16 cellular contexts compared by ENCODE assay signal in the genomic region with DNA sequence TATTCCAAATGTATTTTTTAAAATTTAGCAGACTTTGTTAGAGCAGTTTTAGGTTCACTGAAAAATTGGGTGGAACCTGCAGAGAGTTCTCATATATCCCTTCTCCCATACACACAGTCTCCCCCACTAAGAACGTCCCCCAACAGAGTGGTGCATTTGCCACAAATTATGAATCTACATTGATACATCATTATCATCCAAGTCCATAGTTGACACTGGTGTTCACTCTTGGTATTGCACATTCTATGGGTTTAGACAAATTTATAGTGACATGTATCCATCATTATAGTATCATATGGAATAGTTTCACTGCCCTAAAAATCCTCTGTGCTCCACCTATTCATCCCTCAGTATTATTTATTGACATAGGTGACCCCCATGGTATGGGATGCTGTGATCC.
A peak's percentile ranks its signal among the peaks of the same experiment; 100 is the strongest.
DNase-seq lines count a peak whose midpoint lies in the region; TF ChIP-seq lines count a peak whose summit lies in the region.
"Had no signal": no experiment of that assay in that cellular context is flagged by ENCODE, and none has a peak within 500 bp of the region (broad histone marks: within the 10 kb centered on the region; RNA-seq: fewer than 3 reads in every experiment).

No MANE protein-coding gene starts in this region.

- peaks cover 90% of the 10 kb centered on the region for H3K79me2 ChIP-seq in OCI-LY7 (ENCODE audit: insufficient read depth, low read depth, low read length)

- TF ChIP-seq CTCF in OCI-LY7 (conservative IDR thresholded peaks at IDR 0.05; ENCODE audit: low read length) (peak; percentile 39; the same call in 1 of the 2 replicates), chondrocyte (IDR thresholded peaks at IDR 0.05) (peak; percentile 19), transverse colon (IDR thresholded peaks at IDR 0.05) (peak in 3 of 5 experiments; percentile 18 to 34 (median 29)), dorsolateral prefrontal cortex (IDR thresholded peaks at IDR 0.05 in 54 of 56, conservative IDR thresholded peaks at IDR 0.05 in 2 of 56; ENCODE audit: low read depth in 1 of 56, partially characterized antibody in 56 of 56) (peak in 6 of 56 donors; percentile 11 to 27 (median 14))

- no peak overlapping the region for H3K27ac ChIP-seq in OCI-LY7 (ENCODE audit: low read depth, low read length, poor library complexity, severe bottlenecking)
- peak overlapping the region in 3 of 4 donors; percentile 85 to 90 (median 88) for H3K27ac ChIP-seq in transverse colon
- H3K27ac ChIP-seq in dorsolateral prefrontal cortex, result no peak overlapping the region

- TF ChIP-seq EP300 in transverse colon (IDR thresholded peaks at IDR 0.05; ENCODE audit: low read depth), result no peak

- peak overlapping the region; percentile 17; the same call in 1 of the 2 replicates for H3K4me2 ChIP-seq in OCI-LY7 (ENCODE audit: low read length)

- no peaks in the 10 kb centered on the region for H3K9me3 Mint-ChIP-seq in activated naive CD4-positive, alpha-beta T cell treated with anti-CD3 and anti-CD28 coated beads for 36 hours
- no peaks in the 10 kb centered on the region for H3K9me3 Mint-ChIP-seq in chondrocyte (ENCODE audit: low read depth)
- H3K9me3 Mint-ChIP-seq: CD8-positive, alpha-beta memory T cell had no signal

- CTCF ChIA-PET in activated naive CD4-positive, alpha-beta T cell treated with anti-CD3 and anti-CD28 coated beads for 36 hours (lab: Charles Lee), result interaction anchor here (1.3 to 7.3 kb wide), 4 partner anchors 9 to 31 kb away, joined by 3 to 63 read pairs (median 4); no protein-coding TSS in a partner anchor
- CTCF ChIA-PET in OCI-LY7 (lab: Charles Lee; ENCODE audit: unreplicated experiment), result no interaction called here

- H3K27me3 Mint-ChIP-seq in activated naive CD4-positive, alpha-beta T cell treated with anti-CD3 and anti-CD28 coated beads for 36 hours (ENCODE audit: low read depth), result no peaks in the 10 kb centered on the region
- H3K27me3 Mint-ChIP-seq in chondrocyte (ENCODE audit: low read depth), result no peaks in the 10 kb centered on the region

- peaks cover 13% of the 10 kb centered on the region; the same call in 1 of the 2 replicates for H4K20me1 ChIP-seq in OCI-LY7 (ENCODE audit: insufficient read depth, low read length)

- H3K4me1 Mint-ChIP-seq in activated naive CD4-positive, alpha-beta T cell treated with anti-CD3 and anti-CD28 coated beads for 36 hours (ENCODE audit: low read depth), result peaks cover 88% of the 10 kb centered on the region
- H3K4me1 Mint-ChIP-seq in chondrocyte (ENCODE audit: low read depth), result peaks cover 43% of the 10 kb centered on the region

- POLR2A ChIA-PET in OCI-LY7 (lab: Charles Lee), result interaction anchor here (0.7 to 17.5 kb wide), 3 partner anchors 9 to 329 kb away, joined by 3 to 464 read pairs (median 21); no protein-coding TSS in a partner anchor

- DNase-seq in activated naive CD4-positive, alpha-beta T cell treated with anti-CD3 and anti-CD28 coated beads for 36 hours, result no peak
- DNase-seq in activated naive CD4-positive, alpha-beta T cell treated with anti-CD3 and anti-CD28 coated beads, Interleukin-2, amount 50 U/mL, for 16 hours, result no peak
- no peak for DNase-seq in OCI-LY7 (ENCODE audit: low spot score)
- DNase-seq in chondrocyte (ENCODE audit: low spot score), result no peak
- DNase-seq in transverse colon, result no peak
- DNase-seq in GM19238 (ENCODE audit: insufficient read length, low spot score), result no peak
- no peak for DNase-seq in dorsolateral prefrontal cortex
- no peak for DNase-seq in LoVo (ENCODE audit: low spot score)
- DNase-seq: activated CD8-positive, alpha-beta memory T cell treated with anti-CD3 and anti-CD28 coated beads, Interleukin-2, amount 50 U/mL, for 48 hours; CD8-positive, alpha-beta memory T cell; NCI-H1417 treated with DMSO at 0.1 percent for 48 hours; NCI-H526 treated with DMSO at 0.1 percent for 48 hours; right cardiac atrium; SIG-M5; T-helper 2 cell; thyroid gland had no signal

- peaks cover 45% of the 10 kb centered on the region for H3K36me3 ChIP-seq in OCI-LY7 (ENCODE audit: insufficient read depth, low read length)
- H3K36me3 ChIP-seq in transverse colon, result no peaks in the 10 kb centered on the region
- H3K36me3 ChIP-seq: thyroid gland had no signal

- TF ChIP-seq POLR2A in transverse colon (IDR thresholded peaks at IDR 0.05), result no peak

- WGBS in transverse colon (ENCODE audit: low coverage in 1 of 2), 2 donors, result 93% methylated on average over 1 of the region's 1 CpG; no CpG with 5 or more reads in 1 of the 2 donors

- H3K4me1 ChIP-seq in OCI-LY7 (ENCODE audit: insufficient read depth, low read length, poor library complexity, severe bottlenecking) (peaks cover 92% of the 10 kb centered on the region), transverse colon (peaks cover 20 to 54% (median 34%) of the 10 kb centered on the region in 4 donors)

- no peak overlapping the region for H3K4me3 Mint-ChIP-seq in activated naive CD4-positive, alpha-beta T cell treated with anti-CD3 and anti-CD28 coated beads for 36 hours
- no peak overlapping the region for H3K4me3 Mint-ChIP-seq in chondrocyte (ENCODE audit: unreplicated experiment)

- no TSS peak for BruUV-seq in OCI-LY7 (replicated peaks; lab: Mats Ljungman, UMichigan)

- no peaks in the 10 kb centered on the region for H3K9me2 ChIP-seq in OCI-LY7 (ENCODE audit: insufficient read depth, low read length)

- H2AFZ ChIP-seq in OCI-LY7 (ENCODE audit: low read length), result no peak overlapping the region

- peak overlapping the region; percentile 96 for H3K27ac Mint-ChIP-seq in activated naive CD4-positive, alpha-beta T cell treated with anti-CD3 and anti-CD28 coated beads for 36 hours
- H3K27ac Mint-ChIP-seq in chondrocyte (ENCODE audit: unreplicated experiment), result no peak overlapping the region

- H3K9me3 ChIP-seq in OCI-LY7 (ENCODE audit: low read length) (no peaks in the 10 kb centered on the region), transverse colon (no peaks in the 10 kb centered on the region)
- H3K9me3 ChIP-seq: thyroid gland had no signal

- H3K4me3 ChIP-seq in OCI-LY7 (ENCODE audit: low read depth, low read length, poor library complexity, severe bottlenecking), result no peak overlapping the region
- H3K4me3 ChIP-seq in transverse colon, result no peak overlapping the region
- no peak overlapping the region for H3K4me3 ChIP-seq in dorsolateral prefrontal cortex
- H3K4me3 ChIP-seq: thyroid gland had no signal

- in situ Hi-C loops in transverse colon (cut with MboI; ENCODE audit: low pct_ligation_motif_present in 1 of 4, low pct_unique_long_range_greater_than_20kb in 1 of 4, low sequenced_read_pairs in 3 of 4), result no loop called here

- peaks cover 16% of the 10 kb centered on the region for H3K36me3 Mint-ChIP-seq in activated naive CD4-positive, alpha-beta T cell treated with anti-CD3 and anti-CD28 coated beads for 36 hours (ENCODE audit: low read depth)
- H3K36me3 Mint-ChIP-seq in chondrocyte (ENCODE audit: low read depth), result no peaks in the 10 kb centered on the region

- intact Hi-C loops in activated naive CD4-positive, alpha-beta T cell treated with anti-CD3 and anti-CD28 coated beads for 36 hours (cut with micrococcal nuclease), result loop anchor here (1.0 to 5.0 kb wide), 2 partner anchors 9 to 819 kb away; no protein-coding TSS in a partner anchor
- intact Hi-C loops in OCI-LY7 (cut with micrococcal nuclease; ENCODE audit: unreplicated experiment), result no loop called here
- intact Hi-C loops in transverse colon (cut with DNase I; ENCODE audit: low total_unique reads), result no loop called here
- intact Hi-C loops in dorsolateral prefrontal cortex (cut with DNase I), result no loop called here

- H3K27me3 ChIP-seq in transverse colon (no peaks in the 10 kb centered on the region), dorsolateral prefrontal cortex (no peaks in the 10 kb centered on the region)
- H3K27me3 ChIP-seq: thyroid gland had no signal

Comparison
In these comparisons a context has a peak if more than half of its experiments do, and no peak if none do; other contexts are left out.
1. H3K27ac ChIP-seq: peak in transverse colon (3 of 4); none in OCI-LY7 (single experiment) and dorsolateral prefrontal cortex (0 of 59).